ENCODE assay signal across 11 cellular contexts in the genomic region with DNA sequence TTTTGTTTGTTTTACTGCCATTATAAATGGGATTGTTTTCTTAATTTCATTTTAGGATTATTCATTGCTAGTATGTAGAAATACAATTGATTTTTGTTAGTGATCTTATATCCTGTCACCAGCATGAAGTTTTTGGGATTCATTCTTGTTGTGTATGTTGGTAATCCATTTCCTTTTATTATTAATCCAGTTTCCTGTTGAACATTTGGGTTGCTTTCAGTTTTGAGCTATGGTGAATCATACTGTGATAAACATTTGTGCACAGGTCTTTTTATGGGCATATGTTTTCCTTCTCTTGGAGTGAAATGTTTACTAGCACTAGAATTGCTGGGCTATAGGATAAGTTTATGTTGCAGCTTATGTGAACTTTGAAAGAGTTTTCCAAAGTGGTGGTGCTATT.
A peak's percentile ranks its signal among the peaks of the same experiment; 100 is the strongest.
DNase-seq lines count a peak whose midpoint lies in the region; ATAC-seq, FAIRE-seq and TF ChIP-seq lines count a peak whose summit lies in the region.
"Had no signal": no experiment of that assay in that cellular context is flagged by ENCODE, and none has a peak within 500 bp of the region (broad histone marks: within the 10 kb centered on the region; RNA-seq: fewer than 3 reads in every experiment).

No MANE protein-coding gene starts in this region.

- H4K20me1 ChIP-seq in HepG2 (ENCODE audit: insufficient read depth, low read length) (no peaks in the 10 kb centered on the region), PC-3 (ENCODE audit: low read length) (no peaks in the 10 kb centered on the region)

- POLR2A ChIA-PET in HepG2 (lab: Yijun Ruan, JAX) = no interaction called here
- POLR2A ChIA-PET in PC-3 (lab: Charles Lee; ENCODE audit: unreplicated experiment) = interaction anchor here (0.7 kb wide), 1 partner anchor 611 kb away, joined by 3 read pairs; no protein-coding TSS in a partner anchor

- peaks cover 0 to 3% (median 1%) of the 10 kb centered on the region in 4 donors for H3K4me1 ChIP-seq in liver (ENCODE audit: control insufficient read depth in 4 of 4, insufficient read depth in 4 of 4, low read length in 3 of 4)
- H3K4me1 ChIP-seq in HepG2 (ENCODE audit: insufficient read depth, low read length) = no peaks in the 10 kb centered on the region
- H3K4me1 ChIP-seq in PC-3 (ENCODE audit: insufficient read depth, low read length) = peaks cover 9% of the 10 kb centered on the region
- peaks cover 0 to 5% of the 10 kb centered on the region in 2 donors for H3K4me1 ChIP-seq in small intestine (ENCODE audit: control insufficient read depth in 2 of 2, insufficient read depth in 1 of 2, low read depth in 1 of 2, low read length in 1 of 2)

- no peaks in the 10 kb centered on the region for H3K9me2 ChIP-seq in PC-3 (replicated peaks; ENCODE audit: low read length)

- DNase-seq in HepG2 (ENCODE audit: low spot score) (no peak), PC-3 (peak; percentile 45), fibroblast of pulmonary artery (ENCODE audit: low read depth) (peak; percentile 71), small intestine (peak; percentile 61), hippocampal formation (lab: John Stamatoyannopoulos, UW) (no peak)
- DNase-seq in activated T-cell treated with anti-CD3 and anti-CD28 coated beads, Interleukin-2, amount 50 U/mL, for 48 hours = no peak
- DNase-seq: RPMI8226, spleen had no signal

- H3K4me2 ChIP-seq in HepG2 (ENCODE audit: low read depth, low read length) (no peak overlapping the region), PC-3 (ENCODE audit: low read length) (peak overlapping the region; percentile 43; the same call in 1 of the 2 replicates)

- H3K9ac ChIP-seq in liver (ENCODE audit: low read depth in 1 of 2, low read length in 2 of 2) (no peak overlapping the region), HepG2 (ENCODE audit: insufficient read depth, low read depth, low read length) (no peak overlapping the region), PC-3 (ENCODE audit: low read length) (no peak overlapping the region)

- TF ChIP-seq RAD21 in liver (IDR thresholded peaks at IDR 0.05) (no peak), HepG2 (CRISPR knock-in tag; IDR thresholded peaks at IDR 0.05) (no peak)

- FAIRE-seq in HepG2 (lab: Jason Lieb, UNC) = no peak
- FAIRE-seq in small intestine (lab: Jason Lieb, UNC) = peak; percentile 79

- CTCF ChIA-PET in HepG2 (lab: Yijun Ruan, JAX; ENCODE audit: low intra/inter-chr PET ratio, low total read pairs) (no interaction called here), PC-3 (lab: Charles Lee) (no interaction called here)

- H3K9me3 ChIP-seq in liver (ENCODE audit: control insufficient read depth in 4 of 4, low read length in 3 of 4) (no peaks in the 10 kb centered on the region), HepG2 (ENCODE audit: low read length) (no peaks in the 10 kb centered on the region), PC-3 (ENCODE audit: low read length) (no peaks in the 10 kb centered on the region), small intestine (ENCODE audit: control insufficient read depth, low read depth) (no peaks in the 10 kb centered on the region)

- no peak for TF ChIP-seq EP300 in HepG2 (IDR thresholded peaks at IDR 0.05; ENCODE audit: low read depth in 2 of 2, low read length in 2 of 2)
- no peak for TF ChIP-seq EP300 in HepG2 (CRISPR knock-in tag; IDR thresholded peaks at IDR 0.05; ENCODE audit: borderline replicate concordance)

- H3K79me2 ChIP-seq in HepG2 (ENCODE audit: insufficient read depth, low read length) = peaks cover 4% of the 10 kb centered on the region
- no peaks in the 10 kb centered on the region for H3K79me2 ChIP-seq in PC-3 (ENCODE audit: low read length)

- TF ChIP-seq POLR2A in HepG2 (IDR thresholded peaks at IDR 0.05; ENCODE audit: insufficient read depth in 1 of 2, low read depth in 2 of 2, low read length in 2 of 2) = no peak

- H2AFZ ChIP-seq in HepG2 (ENCODE audit: low read length) (no peak overlapping the region), PC-3 (ENCODE audit: low read length) (no peak overlapping the region)

- no peaks in the 10 kb centered on the region for H3F3A ChIP-seq in PC-3 (ENCODE audit: low read length, unreplicated experiment)

- no peak overlapping the region for H3K4me3 ChIP-seq in liver (ENCODE audit: low read depth in 1 of 3, low read length in 3 of 3)
- no peak overlapping the region for H3K4me3 ChIP-seq in HepG2 (replicated peaks in 1 of 3; ENCODE audit: insufficient read depth in 1 of 3, low read depth in 2 of 3, low read length in 3 of 3)
- H3K4me3 ChIP-seq in PC-3 (ENCODE audit: low read length) = no peak overlapping the region
- peak overlapping the region; percentile 15 for H3K4me3 ChIP-seq in fibroblast of pulmonary artery (replicated peaks; ENCODE audit: low read depth, low read length)
- H3K4me3 ChIP-seq in small intestine (ENCODE audit: low read depth in 1 of 2, low read length in 2 of 2) = no peak overlapping the region
- H3K4me3 ChIP-seq: coronary artery, spleen had no signal

- in situ Hi-C loops in HepG2 (cut with HindIII; ENCODE audit: extremely low pct_ligation_motif_present, low pct_unique_long_range_greater_than_20kb) = no loop called here

- peak overlapping the region; percentile 47 to 48 for H3K27ac ChIP-seq in liver (ENCODE audit: low read depth in 1 of 2, low read length in 2 of 2)
- H3K27ac ChIP-seq in HepG2 (ENCODE audit: extremely low read length, insufficient read depth, low read length) = no peak overlapping the region
- H3K27ac ChIP-seq in PC-3 (ENCODE audit: low read length) = no peak overlapping the region
- H3K27ac ChIP-seq in small intestine (ENCODE audit: low read depth in 1 of 2, low read length in 1 of 2) = peak overlapping the region in 1 of 2 donors; percentile 20
- H3K27ac ChIP-seq: coronary artery had no signal

- H3K36me3 ChIP-seq in liver (ENCODE audit: control insufficient read depth in 4 of 4, insufficient read depth in 3 of 4, low read depth in 1 of 4, low read length in 3 of 4) = peaks cover 0 to 16% (median 10%) of the 10 kb centered on the region in 4 donors
- H3K36me3 ChIP-seq in HepG2 (replicated peaks in 1 of 2; ENCODE audit: control insufficient read depth in 1 of 2, insufficient read depth in 2 of 2, low read length in 2 of 2) = peaks cover 10 to 20% of the 10 kb centered on the region in 2 experiments
- no peaks in the 10 kb centered on the region for H3K36me3 ChIP-seq in PC-3 (ENCODE audit: low read depth, low read length)
- peaks cover 5 to 7% of the 10 kb centered on the region in 2 donors for H3K36me3 ChIP-seq in small intestine (ENCODE audit: control insufficient read depth in 2 of 2, insufficient read depth in 2 of 2, low read length in 2 of 2)

- no peak for ATAC-seq in HepG2
- ATAC-seq in PC-3 = peak; percentile 71
- ATAC-seq in HG02571 (IDR thresholded peaks at IDR 0.05; ENCODE audit: unreplicated experiment) = no peak

- intact Hi-C loops in HepG2 (cut with micrococcal nuclease; ENCODE audit: unreplicated experiment) = no loop called here
- intact Hi-C loops in PC-3 (cut with micrococcal nuclease) = no loop called here

- TF ChIP-seq CTCF in liver (IDR thresholded peaks at IDR 0.05; ENCODE audit: low read depth, low read length, missing input control) (no peak), HepG2 (CRISPR knock-in tag; IDR thresholded peaks at IDR 0.05) (no peak), PC-3 (conservative IDR thresholded peaks at IDR 0.05; ENCODE audit: low read depth, low read length) (no peak), fibroblast of pulmonary artery (IDR thresholded peaks at IDR 0.05; ENCODE audit: low read length, missing control alignments) (no peak)

- BruUV-seq in HepG2 (replicated peaks; lab: Mats Ljungman, UMichigan) = no TSS peak
- BruUV-seq in PC-3 (replicated peaks; lab: Mats Ljungman, UMichigan) = no TSS peak

- no peaks in the 10 kb centered on the region for H3K27me3 ChIP-seq in liver (ENCODE audit: control insufficient read depth in 4 of 4, insufficient read depth in 4 of 4, low read length in 3 of 4)
- no peaks in the 10 kb centered on the region for H3K27me3 ChIP-seq in HepG2 (ENCODE audit: control insufficient read depth in 1 of 2, insufficient read depth in 2 of 2, low read length in 2 of 2)
- H3K27me3 ChIP-seq in PC-3 (ENCODE audit: low read length) = no peaks in the 10 kb centered on the region
- H3K27me3 ChIP-seq in small intestine (ENCODE audit: control insufficient read depth in 2 of 2, insufficient read depth in 2 of 2, low read length in 2 of 2) = no peaks in the 10 kb centered on the region
- H3K27me3 ChIP-seq: spleen had no signal

TF ChIP-seq in liver, 16 proteins besides CTCF, POLR2A, EP300 and RAD21 (continues in another document):
- no peak for TF ChIP-seq HNF4A (conservative IDR thresholded peaks at IDR 0.05)
- TF ChIP-seq, protein P1, sequence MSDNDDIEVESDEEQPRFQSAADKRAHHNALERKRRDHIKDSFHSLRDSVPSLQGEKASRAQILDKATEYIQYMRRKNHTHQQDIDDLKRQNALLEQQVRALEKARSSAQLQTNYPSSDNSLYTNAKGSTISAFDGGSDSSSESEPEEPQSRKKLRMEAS (IDR thresholded peaks at IDR 0.05) = no peak

TF ChIP-seq in HepG2, 621 proteins besides CTCF, POLR2A, EP300 and RAD21 (continues in another document):
- TF ChIP-seq, protein P2, sequence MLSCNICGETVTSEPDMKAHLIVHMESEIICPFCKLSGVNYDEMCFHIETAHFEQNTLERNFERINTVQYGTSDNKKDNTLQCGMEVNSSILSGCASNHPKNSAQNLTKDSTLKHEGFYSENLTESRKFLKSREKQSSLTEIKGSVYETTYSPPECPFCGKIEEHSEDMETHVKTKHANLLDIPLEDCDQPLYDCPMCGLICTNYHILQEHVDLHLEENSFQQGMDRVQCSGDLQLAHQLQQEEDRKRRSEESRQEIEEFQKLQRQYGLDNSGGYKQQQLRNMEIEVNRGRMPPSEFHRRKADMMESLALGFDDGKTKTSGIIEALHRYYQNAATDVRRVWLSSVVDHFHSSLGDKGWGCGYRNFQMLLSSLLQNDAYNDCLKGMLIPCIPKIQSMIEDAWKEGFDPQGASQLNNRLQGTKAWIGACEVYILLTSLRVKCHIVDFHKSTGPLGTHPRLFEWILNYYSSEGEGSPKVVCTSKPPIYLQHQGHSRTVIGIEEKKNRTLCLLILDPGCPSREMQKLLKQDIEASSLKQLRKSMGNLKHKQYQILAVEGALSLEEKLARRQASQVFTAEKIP (CRISPR knock-in tag; IDR thresholded peaks at IDR 0.05; ENCODE audit: borderline replicate concordance) = no peak

Comparison
In these comparisons a context has a peak if more than half of its experiments do, and no peak if none do; other contexts are left out.
1. H3K27ac ChIP-seq: peak in liver (2 of 2); none in HepG2 (single experiment) and PC-3 (single experiment).
2. DNase-seq: peak in PC-3 (single experiment), fibroblast of pulmonary artery (single experiment) and small intestine (single experiment); none in HepG2 (single experiment), hippocampal formation (0 of 2) and activated T-cell treated with anti-CD3 and anti-CD28 coated beads, Interleukin-2, amount 50 U/mL, for 48 hours (0 of 2).